19 cellular contexts compared by ENCODE assay signal in genomic region chr19:328025-328505, GRCh38. TPM values are rescaled to one million over a fixed set of nuclear protein-coding genes. Genes with fewer than 3 reads are reported as not detected.
"Had no signal": no experiment of that assay in that cellular context is flagged by ENCODE, and none has a peak within 500 bp of the region (broad histone marks: within the 10 kb centered on the region; RNA-seq: fewer than 3 reads in every experiment).

No MANE protein-coding gene starts in this region.

- H3K27me3 Mint-ChIP-seq: activated naive CD8-positive, alpha-beta T cell treated with anti-CD3 and anti-CD28 coated beads for 36 hours had no signal

- H3K27ac ChIP-seq: body of pancreas, coronary artery, esophagus squamous epithelium, right atrium auricular region, transverse colon had no signal

- H3K4me3 ChIP-seq: body of pancreas, coronary artery, esophagus squamous epithelium, right atrium auricular region, transverse colon had no signal

- H3K9me3 Mint-ChIP-seq: natural killer cell had no signal

- ATAC-seq: body of pancreas, natural killer cell had no signal

- H3K27ac Mint-ChIP-seq: activated naive CD8-positive, alpha-beta T cell treated with anti-CD3 and anti-CD28 coated beads for 36 hours; natural killer cell; T-helper 2 cell treated with Interferon-gamma antibody and Interleukin-4, amounts not matched to agents 5 μg/mL and 100 μg/mL, for 36 hours had no signal

- H3K4me3 Mint-ChIP-seq: activated naive CD8-positive, alpha-beta T cell treated with anti-CD3 and anti-CD28 coated beads for 36 hours; natural killer cell; T-helper 2 cell treated with Interferon-gamma antibody and Interleukin-4, amounts not matched to agents 5 μg/mL and 100 μg/mL, for 36 hours had no signal

- DNase-seq: activated CD4-positive, alpha-beta T cell treated with anti-CD3 and anti-CD28 coated beads, Interleukin-2, amount 50 U/mL, for 1 hour; activated CD8-positive, alpha-beta memory T cell treated with anti-CD3 and anti-CD28 coated beads for 24 hours; activated naive CD8-positive, alpha-beta T cell treated with anti-CD3 and anti-CD28 coated beads for 36 hours; amygdala; body of pancreas; caudate nucleus; esophagus squamous epithelium; foreskin fibroblast; glutamatergic neuron; kidney glomerular epithelial cell; mesenchymal stem cell; natural killer cell; small intestine; stimulated activated CD4-positive, alpha-beta T cell treated with anti-CD3 and anti-CD28 coated beads, Interleukin-4, amount 100 ng/mL, for 24 hours; substantia nigra; transverse colon had no signal

- H3K4me1 Mint-ChIP-seq: activated naive CD8-positive, alpha-beta T cell treated with anti-CD3 and anti-CD28 coated beads for 36 hours; natural killer cell had no signal

- H3K9me3 ChIP-seq: body of pancreas, right atrium auricular region had no signal

- H3K4me1 ChIP-seq: body of pancreas, esophagus squamous epithelium, right atrium auricular region, transverse colon had no signal

- H3K27me3 ChIP-seq: body of pancreas, esophagus squamous epithelium, right atrium auricular region, transverse colon had no signal

RNA-seq across cellular contexts. Expression of gene PLPP2, which starts 36.9 kb away (rescaled TPM):
- total RNA-seq: activated naive CD8-positive, alpha-beta T cell treated with anti-CD3 and anti-CD28 coated beads for 36 hours had no signal
